Comparison of ENCODE assay signal across 8 cellular contexts in the genomic region with DNA sequence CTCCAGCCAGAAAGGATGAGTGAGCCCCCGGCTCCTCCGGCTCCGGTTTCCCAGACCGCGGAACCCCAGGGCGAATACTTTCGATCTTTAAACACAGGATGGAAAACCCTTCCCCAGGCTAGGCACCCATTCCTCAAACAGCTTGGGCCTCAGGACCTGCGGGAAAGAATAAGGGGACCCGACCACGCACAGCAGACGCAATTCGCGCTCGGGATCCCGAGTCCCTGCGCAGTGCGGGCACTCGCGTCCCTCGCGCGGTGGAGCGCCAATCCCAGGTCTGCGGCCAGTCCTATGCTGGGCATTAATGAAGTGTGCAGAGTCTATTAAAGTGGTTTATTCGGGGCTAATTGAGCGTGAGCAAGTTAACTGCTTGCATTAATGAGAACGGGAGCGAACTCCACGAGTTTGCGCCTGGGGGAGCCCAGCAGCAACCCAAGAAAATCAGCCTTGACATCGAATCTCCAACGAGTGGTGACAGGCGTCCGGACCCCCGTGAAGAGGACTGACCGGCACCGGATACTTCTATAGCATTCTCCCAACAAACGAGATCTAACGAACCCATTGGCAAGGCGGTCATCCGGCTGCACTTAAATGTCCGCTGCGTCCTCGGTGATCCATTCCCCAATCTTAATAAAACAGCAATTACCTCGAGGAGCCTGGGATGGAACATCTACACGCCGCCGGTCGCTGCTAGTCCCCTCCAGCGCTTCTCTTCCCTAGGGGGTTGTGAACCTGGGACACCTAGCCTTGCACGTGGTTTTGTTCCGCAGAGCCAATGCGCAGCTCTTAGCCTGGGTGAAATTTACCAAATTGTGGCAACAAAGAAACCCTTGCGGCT. TPM values are rescaled to one million over a fixed set of nuclear protein-coding genes. Genes with fewer than 3 reads are reported as not detected.
DNase-seq lines count a peak whose midpoint lies in the region; ATAC-seq and TF ChIP-seq lines count a peak whose summit lies in the region.

No MANE protein-coding gene starts in this region.

- H3K9me2 ChIP-seq in GM23338 (ENCODE audit: insufficient read depth) = no peaks in the 10 kb centered on the region

- H3K4me1 Mint-ChIP-seq in GM23338 (peaks cover 42% of the 10 kb centered on the region), naive B cell (peaks cover 28 to 71% (median 56%) of the 10 kb centered on the region in 3 donors)

- H3K27me3 ChIP-seq in ACC112 (ENCODE audit: insufficient read depth, low read length) (no peaks in the 10 kb centered on the region), GM23338 (ENCODE audit: insufficient read depth) (peaks cover 99% of the 10 kb centered on the region), duodenal mucosa (ENCODE audit: control insufficient read depth in 1 of 2, insufficient read depth in 2 of 2, low read length in 2 of 2) (peaks cover 93 to 97% of the 10 kb centered on the region in 2 donors)

- H3K9ac ChIP-seq in duodenal mucosa (ENCODE audit: low read depth in 1 of 2, low read length in 2 of 2) = no peak overlapping the region

- H3K4me2 ChIP-seq in GM23338 = peak overlapping the region; percentile 91

- ATAC-seq in GM23338 (no peak), naive B cell (ENCODE audit: low read depth in 2 of 2) (no peak), GM19463 (IDR thresholded peaks at IDR 0.05; ENCODE audit: unreplicated experiment) (no peak), HG03457 (IDR thresholded peaks at IDR 0.05; ENCODE audit: unreplicated experiment) (no peak)

- H3F3A ChIP-seq in GM23338 (replicated peaks; ENCODE audit: low read depth) = peaks cover 10% of the 10 kb centered on the region; the same call in 1 of the 2 replicates

- peaks cover 98% of the 10 kb centered on the region for H3K27me3 Mint-ChIP-seq in GM23338 (ENCODE audit: insufficient read depth, low read depth, poor library complexity)
- H3K27me3 Mint-ChIP-seq in naive B cell = peaks cover 73 to 100% (median 88%) of the 10 kb centered on the region in 3 donors

- H3K4me3 ChIP-seq in ACC112 (ENCODE audit: low read depth, low read length) = peak overlapping the region; percentile 95
- H3K4me3 ChIP-seq in GM23338 = peak overlapping the region; percentile 76
- peak overlapping the region; percentile 64 for H3K4me3 ChIP-seq in duodenal mucosa (ENCODE audit: low read depth in 1 of 2, low read length in 2 of 2)

- peaks cover 6% of the 10 kb centered on the region; the same call in 1 of the 2 replicates for H3K36me3 ChIP-seq in ACC112 (ENCODE audit: insufficient read depth, low read length)
- H3K36me3 ChIP-seq in GM23338 (ENCODE audit: insufficient read depth) = no peaks in the 10 kb centered on the region; the same call in 1 of the 2 replicates
- H3K36me3 ChIP-seq in duodenal mucosa (ENCODE audit: control insufficient read depth in 1 of 2, insufficient read depth in 2 of 2, low read length in 2 of 2) = no peaks in the 10 kb centered on the region

- peaks cover 53% of the 10 kb centered on the region for H3K79me2 ChIP-seq in ACC112 (ENCODE audit: control insufficient read depth, insufficient read depth, low read length, unreplicated experiment)
- no peaks in the 10 kb centered on the region for H3K79me2 ChIP-seq in GM23338 (replicated peaks; ENCODE audit: insufficient read depth)

- no peaks in the 10 kb centered on the region for H3K9me3 ChIP-seq in duodenal mucosa (ENCODE audit: control insufficient read depth in 1 of 2, low read length in 2 of 2)

- peaks cover 42% of the 10 kb centered on the region for H4K20me1 ChIP-seq in GM23338 (replicated peaks; ENCODE audit: insufficient read depth)

- H3K27ac Mint-ChIP-seq in GM23338 (no peak overlapping the region), naive B cell (peak overlapping the region in 3 of 6 donors; percentile 84 to 94 (median 92))

- H3K4me3 Mint-ChIP-seq in GM23338 (peak overlapping the region; percentile 65), naive B cell (peak overlapping the region; percentile 38 to 84 (median 78))

- DNase-seq in GM23338 (ENCODE audit: low spot score) (peak; percentile 56), naive B cell (no peak), NCI-H1694 treated with DMSO at 0.1 percent for 48 hours (lab: John Stamatoyannopoulos, UW) (no peak), RKO (ENCODE audit: low spot score) (no peak)

- peaks cover 4% of the 10 kb centered on the region for H3K9me3 Mint-ChIP-seq in GM23338
- peaks cover 0 to 9% (median 3%) of the 10 kb centered on the region in 7 donors for H3K9me3 Mint-ChIP-seq in naive B cell

- H3K27ac ChIP-seq in ACC112 (ENCODE audit: low read depth, low read length) = peak overlapping the region; percentile 45
- H3K27ac ChIP-seq in GM23338 (ENCODE audit: low read depth) = no peak overlapping the region
- no peak overlapping the region for H3K27ac ChIP-seq in duodenal mucosa (ENCODE audit: low read depth, low read length)

- H3K36me3 Mint-ChIP-seq in GM23338 (ENCODE audit: low read depth) (no peaks in the 10 kb centered on the region; the same call in 2 of the 3 replicates), naive B cell (peaks cover 5 to 6% of the 10 kb centered on the region in 2 donors)

- no peak for TF ChIP-seq CTCF in GM23338 (conservative IDR thresholded peaks at IDR 0.05; ENCODE audit: low read depth in 2 of 2)

- H3K4me1 ChIP-seq in ACC112 (ENCODE audit: control insufficient read depth, insufficient read depth, low read length, unreplicated experiment) (peaks cover 28% of the 10 kb centered on the region), GM23338 (ENCODE audit: insufficient read depth) (peaks cover 56% of the 10 kb centered on the region), duodenal mucosa (ENCODE audit: control insufficient read depth in 1 of 2, insufficient read depth in 2 of 2, low read length in 2 of 2) (peaks cover 8 to 20% of the 10 kb centered on the region in 2 donors)

- peak overlapping the region; percentile 90 for H2AFZ ChIP-seq in ACC112 (ENCODE audit: low read length, unreplicated experiment)
- no peak overlapping the region; the same call in 1 of the 2 replicates for H2AFZ ChIP-seq in GM23338

TF ChIP-seq in GM23338, 12 proteins besides CTCF, POLR2A, EP300 and RAD21 (continues in another document):
- TF ChIP-seq EZH2phosphoT487 (IDR thresholded peaks at IDR 0.05; ENCODE audit: unreplicated experiment) = peak; percentile 93
- TF ChIP-seq EZH2 (IDR thresholded peaks at IDR 0.05; ENCODE audit: low read depth, unreplicated experiment) = peak; percentile 74
- TF ChIP-seq STAT1 (IDR thresholded peaks at IDR 0.05; ENCODE audit: unreplicated experiment) = no peak
- TF ChIP-seq NANOG (IDR thresholded peaks at IDR 0.05; ENCODE audit: borderline replicate concordance) = no peak

RNA-seq across cellular contexts. Expression of gene OSR1, which starts 1.7 kb away (rescaled TPM):
- 0.24 TPM in 1 of 2 replicates, not detected in the other for total RNA-seq in GM23338 (2014; rRNA removed; shearing (Covaris generic))
- polyA plus RNA-seq in GM23338 (2016; fragmentation: Nextera tagmentation; extraction: Ambion mirVana) (0.23 TPM in 1 of 2 replicates, not detected in the other), naive B cell (ENCODE audit: low read depth in 6 of 6) (not detected)
